ENCODE assay signal across 8 cellular contexts in genomic region chr13:100721885-100722512, GRCh38. TPM values are rescaled to one million over a fixed set of nuclear protein-coding genes. Genes with fewer than 3 reads are reported as not detected.
DNase-seq lines count a peak whose midpoint lies in the region; ATAC-seq and TF ChIP-seq lines count a peak whose summit lies in the region.

No MANE protein-coding gene starts in this region.

- CTCF ChIA-PET in RWPE1 (lab: Yijun Ruan, JAX): interaction anchor here (0.5 to 1.1 kb wide), 3 partner anchors 36 to 450 kb away, joined by 3 to 4 read pairs (median 3); no protein-coding TSS in a partner anchor

- TF ChIP-seq CTCF in RWPE1 (conservative IDR thresholded peaks at IDR 0.05; ENCODE audit: low read depth) (peak; percentile 72), left ventricle myocardium inferior (IDR thresholded peaks at IDR 0.05; ENCODE audit: borderline replicate concordance) (peak; percentile 69)

- no peaks in the 10 kb centered on the region for H3K36me3 ChIP-seq in left ventricle myocardium inferior

- intact Hi-C loops in left ventricle myocardium inferior (cut with micrococcal nuclease): no loop called here

- no peaks in the 10 kb centered on the region for H3K9me3 ChIP-seq in left ventricle myocardium inferior (replicated peaks)

- no peak overlapping the region for H3K27ac ChIP-seq in RWPE1
- no peak overlapping the region for H3K27ac ChIP-seq in left ventricle myocardium inferior (replicated peaks)

- no peaks in the 10 kb centered on the region for H3K4me1 ChIP-seq in left ventricle myocardium inferior

- ATAC-seq in GM19328 (IDR thresholded peaks at IDR 0.05; ENCODE audit: unreplicated experiment): peak; percentile 81
- no peak for ATAC-seq in GM19397 (IDR thresholded peaks at IDR 0.05; ENCODE audit: unreplicated experiment)

- no peak overlapping the region for H3K4me3 ChIP-seq in left ventricle myocardium inferior

- POLR2A ChIA-PET in RWPE1 (lab: Yijun Ruan, JAX; ENCODE audit: low non-redundant PET): no interaction called here

- DNase-seq in COLO668 (lab: John Stamatoyannopoulos, UW; ENCODE audit: unreplicated experiment): peak; percentile 82
- peak; percentile 48 for DNase-seq in HT1080 (ENCODE audit: low read depth)
- peak; percentile 53 for DNase-seq in RWPE1 (ENCODE audit: low spot score)
- peak; percentile 51 for DNase-seq in activated naive CD4-positive, alpha-beta T cell treated with Interleukin-2 at 50 U/mL for 16 hours
- no peak for DNase-seq in left ventricle myocardium inferior
- DNase-seq in smooth muscle cell of the brain vasculature (ENCODE audit: low read depth, low spot score): peak; percentile 13

- peaks cover 34% of the 10 kb centered on the region for H3K27me3 ChIP-seq in left ventricle myocardium inferior (ENCODE audit: low read depth)

RNA-seq across cellular contexts. Expression of gene TMTC4, which starts 47.4 kb away (rescaled TPM):
- total RNA-seq in HT1080 (2014; rRNA removed; shearing (Covaris generic)): 12.2 and 16.8 TPM in 2 replicates
- polyA plus RNA-seq in HT1080 (2015; cell fraction: cytosol; rRNA removed): 15.9 and 16.2 TPM in 2 replicates
- polyA plus RNA-seq in HT1080 (2015; cell fraction: nucleus; rRNA removed): 23.6 and 31.7 TPM in 2 replicates
- total RNA-seq in left ventricle myocardium inferior: 6.2 TPM
